8 cellular contexts compared by ENCODE assay signal in genomic region chr13:24671367-24672117, GRCh38. TPM values are rescaled to one million over a fixed set of nuclear protein-coding genes. Genes with fewer than 3 reads are reported as not detected.
DNase-seq lines count a peak whose midpoint lies in the region; ATAC-seq and TF ChIP-seq lines count a peak whose summit lies in the region.

No MANE protein-coding gene starts in this region.

- ATAC-seq in HG02870 (IDR thresholded peaks at IDR 0.05; ENCODE audit: unreplicated experiment) = no peak

- no peak overlapping the region for H3K4me3 ChIP-seq in BLaER1 treated with 17β-estradiol and CSF1 and Interleukin-3, amounts not matched to agents 10 nM and 100 nM
- H3K4me3 ChIP-seq in astrocyte of the spinal cord (ENCODE audit: low read depth, low read length) (no peak overlapping the region), iPS-20b (ENCODE audit: low read length) (peak overlapping the region; percentile 62), skeletal muscle tissue (ENCODE audit: low read length in 3 of 3) (peak overlapping the region; percentile 0 to 39 (median 35))

- no peak overlapping the region for H3K27ac ChIP-seq in BLaER1 treated with 17β-estradiol and CSF1 and Interleukin-3, amounts not matched to agents 10 nM and 100 nM
- H3K27ac ChIP-seq in iPS-20b (ENCODE audit: low read length) (no peak overlapping the region), skeletal muscle tissue (ENCODE audit: low read depth, low read length) (no peak overlapping the region)

- no peaks in the 10 kb centered on the region for H3K36me3 ChIP-seq in BLaER1 treated with 17β-estradiol and CSF1 and Interleukin-3, amounts not matched to agents 10 nM and 100 nM
- no peaks in the 10 kb centered on the region for H3K36me3 ChIP-seq in iPS-20b (ENCODE audit: insufficient read depth, low read depth, low read length)
- H3K36me3 ChIP-seq in skeletal muscle tissue (ENCODE audit: control insufficient read depth in 3 of 3, insufficient read depth in 3 of 3, low read length in 3 of 3) = no peaks in the 10 kb centered on the region

- peaks cover 0 to 6% (median 0%) of the 10 kb centered on the region in 11 experiments; a peak in 2 of 22 replicates for H4K20me1 ChIP-seq in BLaER1 treated with 17β-estradiol and CSF1 and Interleukin-3, amounts not matched to agents 10 nM and 100 nM

- TF ChIP-seq CTCF in GM13976 (IDR thresholded peaks at IDR 0.05; ENCODE audit: borderline replicate concordance, control extremely low read depth, extremely low read depth, insufficient read depth, missing control alignments) (peak; percentile 61), astrocyte of the spinal cord (IDR thresholded peaks at IDR 0.05; ENCODE audit: low read depth, low read length) (peak; percentile 78)

- DNase-seq in GM13976 (ENCODE audit: low spot score) (peak; percentile 58), NCI-H345 treated with DMSO at 0.1 percent for 48 hours (lab: John Stamatoyannopoulos, UW; ENCODE audit: unreplicated experiment) (peak; percentile 29), astrocyte of the spinal cord (ENCODE audit: low read depth, low spot score) (peak; percentile 64), ecto neural progenitor cell (ENCODE audit: low spot score) (no peak)

- no peaks in the 10 kb centered on the region for H3K9me3 ChIP-seq in BLaER1 treated with 17β-estradiol and CSF1 and Interleukin-3, amounts not matched to agents 10 nM and 100 nM (replicated peaks in 1 of 11)
- H3K9me3 ChIP-seq in iPS-20b (ENCODE audit: insufficient read depth, low read depth, low read length) (no peaks in the 10 kb centered on the region), skeletal muscle tissue (ENCODE audit: control insufficient read depth in 3 of 3, low read length in 3 of 3) (no peaks in the 10 kb centered on the region)

- peak overlapping the region; percentile 31 to 75 (median 61) for H3K4me2 ChIP-seq in BLaER1 treated with 17β-estradiol and CSF1 and Interleukin-3, amounts not matched to agents 10 nM and 100 nM

- 0 out of 22 replicates have a peak, but pooled peaks cover 0 to 2% (median 0%) of the 10 kb centered on the region in 11 experiments for H3K27me3 ChIP-seq in BLaER1 treated with 17β-estradiol and CSF1 and Interleukin-3, amounts not matched to agents 10 nM and 100 nM
- no peaks in the 10 kb centered on the region for H3K27me3 ChIP-seq in iPS-20b (ENCODE audit: insufficient read depth, low read length)
- H3K27me3 ChIP-seq in skeletal muscle tissue (ENCODE audit: control insufficient read depth in 3 of 3, insufficient read depth in 3 of 3, low read length in 3 of 3) = peaks cover 6 to 19% (median 7%) of the 10 kb centered on the region in 3 donors

- H3K4me1 ChIP-seq in BLaER1 treated with 17β-estradiol and CSF1 and Interleukin-3, amounts not matched to agents 10 nM and 100 nM = peaks cover 8 to 15% (median 10%) of the 10 kb centered on the region in 10 experiments; a peak in 18 of 20 replicates
- H3K4me1 ChIP-seq in iPS-20b (ENCODE audit: insufficient read depth, low read length) (peaks cover 7% of the 10 kb centered on the region; the same call in 1 of the 2 replicates), skeletal muscle tissue (ENCODE audit: control insufficient read depth in 3 of 3, insufficient read depth in 3 of 3, low read length in 3 of 3) (peaks cover 0 to 5% (median 4%) of the 10 kb centered on the region in 3 donors)

- H3K9ac ChIP-seq in BLaER1 treated with 17β-estradiol and CSF1 and Interleukin-3, amounts not matched to agents 10 nM and 100 nM = 0 out of 22 replicates have a peak overlapping the region, but pooled peaks of 1 of the 11 experiments have one; percentile 12
- no peak overlapping the region for H3K9ac ChIP-seq in iPS-20b (ENCODE audit: low read depth, low read length)
- peak overlapping the region in 1 of 3 donors; percentile 57 for H3K9ac ChIP-seq in skeletal muscle tissue (ENCODE audit: low read depth in 1 of 3, low read length in 3 of 3)

- in situ Hi-C loops in GM13976 (cut with MboI; ENCODE audit: low sequenced_read_pairs, unreplicated experiment) = loop anchor here (10.0 kb wide), 1 partner anchor 97 kb away; no protein-coding TSS in a partner anchor
- in situ Hi-C loops in astrocyte of the spinal cord (cut with HindIII; ENCODE audit: low sequenced_read_pairs) = no loop called here

RNA-seq across cellular contexts. Expression of gene ATP12A, which starts 8.7 kb away (rescaled TPM):
- not detected for total RNA-seq in skeletal muscle tissue

Comparison
In these comparisons a context has a peak if more than half of its experiments do, and no peak if none do; other contexts are left out.
1. H3K4me3 ChIP-seq: peak in iPS-20b (single experiment) and skeletal muscle tissue (3 of 3); none in BLaER1 treated with 17β-estradiol and CSF1 and Interleukin-3, amounts not matched to agents 10 nM and 100 nM (0 of 10) and astrocyte of the spinal cord (single experiment).